Comparison of ENCODE assay signal across 17 cellular contexts in genomic region chr19:40616178-40616577, GRCh38. TPM values are rescaled to one million over a fixed set of nuclear protein-coding genes. Genes with fewer than 3 reads are reported as not detected.
DNase-seq lines count a peak whose midpoint lies in the region; ATAC-seq and TF ChIP-seq lines count a peak whose summit lies in the region.
"Had no signal": no experiment of that assay in that cellular context is flagged by ENCODE, and none has a peak within 500 bp of the region (broad histone marks: within the 10 kb centered on the region; RNA-seq: fewer than 3 reads in every experiment).

No MANE protein-coding gene starts in this region.

- no peak for TF ChIP-seq CTCF in HFFc6 (IDR thresholded peaks at IDR 0.05)

- no peaks in the 10 kb centered on the region for H3K9me3 Mint-ChIP-seq in activated T-cell treated with anti-CD3 and anti-CD28 coated beads, Interleukin-2, amount 50 U/mL, for 4 hours
- no peaks in the 10 kb centered on the region for H3K9me3 Mint-ChIP-seq in HFFc6
- H3K9me3 Mint-ChIP-seq in activated T-helper 17 cell treated with anti-CD3 and anti-CD28 coated beads, Interleukin-2, amount 50 U/mL, for 72 hours = no peaks in the 10 kb centered on the region
- H3K9me3 Mint-ChIP-seq in naive thymus-derived CD4-positive, alpha-beta T cell = peaks cover 0 to 2% (median 0%) of the 10 kb centered on the region in 11 donors
- H3K9me3 Mint-ChIP-seq: CD4-positive, alpha-beta memory T cell had no signal

- H3K27me3 Mint-ChIP-seq in activated T-cell treated with anti-CD3 and anti-CD28 coated beads, Interleukin-2, amount 50 U/mL, for 4 hours (ENCODE audit: low read depth) = no peaks in the 10 kb centered on the region
- H3K27me3 Mint-ChIP-seq in HFFc6 (ENCODE audit: insufficient read depth) = peaks cover 1% of the 10 kb centered on the region
- H3K27me3 Mint-ChIP-seq in activated T-helper 17 cell treated with anti-CD3 and anti-CD28 coated beads, Interleukin-2, amount 50 U/mL, for 72 hours = no peaks in the 10 kb centered on the region
- H3K27me3 Mint-ChIP-seq in naive thymus-derived CD4-positive, alpha-beta T cell = no peaks in the 10 kb centered on the region
- H3K27me3 Mint-ChIP-seq: CD4-positive, alpha-beta memory T cell had no signal

- no peaks in the 10 kb centered on the region for H3K9me3 ChIP-seq in naive thymus-derived CD4-positive, alpha-beta T cell (ENCODE audit: control insufficient read depth in 2 of 3, low read length in 3 of 3)

- H3K4me3 ChIP-seq in naive thymus-derived CD4-positive, alpha-beta T cell (ENCODE audit: low read length) = no peak overlapping the region

- CTCF ChIA-PET in naive thymus-derived CD4-positive, alpha-beta T cell (lab: Charles Lee) = interaction anchor here (1.5 to 2.8 kb wide), 2 partner anchors 13 to 18 kb away, joined by 7 to 14 read pairs; no protein-coding TSS in a partner anchor

- peak overlapping the region; percentile 99 for H3K4me3 Mint-ChIP-seq in activated T-cell treated with anti-CD3 and anti-CD28 coated beads, Interleukin-2, amount 50 U/mL, for 4 hours
- no peak overlapping the region for H3K4me3 Mint-ChIP-seq in HFFc6
- H3K4me3 Mint-ChIP-seq in activated T-helper 17 cell treated with anti-CD3 and anti-CD28 coated beads, Interleukin-2, amount 50 U/mL, for 72 hours = peak overlapping the region; percentile 97
- no peak overlapping the region for H3K4me3 Mint-ChIP-seq in naive thymus-derived CD4-positive, alpha-beta T cell

- intact Hi-C loops in naive thymus-derived CD4-positive, alpha-beta T cell (cut with micrococcal nuclease) = no loop called here

- no peak overlapping the region for H3K27ac ChIP-seq in naive thymus-derived CD4-positive, alpha-beta T cell (ENCODE audit: low read depth, low read length)

- no peak for ATAC-seq in activated T-cell treated with anti-CD3 and anti-CD28 coated beads, Interleukin-2, amount 50 U/mL, for 4 hours
- no peak for ATAC-seq in activated T-helper 17 cell treated with anti-CD3 and anti-CD28 coated beads, Interleukin-2, amount 50 U/mL, for 72 hours (replicated peaks)
- peak; percentile 31 for ATAC-seq in left lobe of liver
- no peak for ATAC-seq in naive thymus-derived CD4-positive, alpha-beta T cell

- DNase-seq in activated T-cell treated with anti-CD3 and anti-CD28 coated beads, Interleukin-2, amount 50 U/mL, for 4 hours = no peak
- DNase-seq in activated T-cell treated with anti-CD3 and anti-CD28 coated beads for 4 hours (no peak), HFFc6 (no peak), left lobe of liver (ENCODE audit: low spot score) (no peak), HT-29 (ENCODE audit: low spot score) (no peak), NCI-H82 (lab: John Stamatoyannopoulos, UW) (no peak)
- no peak for DNase-seq in naive thymus-derived CD4-positive, alpha-beta T cell
- DNase-seq: AML-193; CD4-positive, alpha-beta memory T cell; DND-41; GDM1; HCEC 1CT; NCI-H1436 treated with DMSO at 0.1 percent for 48 hours; NCI-H345; PC-9; SHP77 treated with DMSO at 0.1 percent for 48 hours had no signal

- no peaks in the 10 kb centered on the region for H3K27me3 ChIP-seq in naive thymus-derived CD4-positive, alpha-beta T cell (ENCODE audit: control insufficient read depth in 2 of 2, insufficient read depth in 2 of 2, low read length in 2 of 2)

- H3K36me3 Mint-ChIP-seq in activated T-cell treated with anti-CD3 and anti-CD28 coated beads, Interleukin-2, amount 50 U/mL, for 4 hours (ENCODE audit: insufficient read depth) = peaks cover 26% of the 10 kb centered on the region
- peaks cover 14% of the 10 kb centered on the region for H3K36me3 Mint-ChIP-seq in HFFc6 (ENCODE audit: low read depth)
- peaks cover 92% of the 10 kb centered on the region for H3K36me3 Mint-ChIP-seq in activated T-helper 17 cell treated with anti-CD3 and anti-CD28 coated beads, Interleukin-2, amount 50 U/mL, for 72 hours (ENCODE audit: low read depth)
- peaks cover 5 to 15% (median 8%) of the 10 kb centered on the region in 5 donors for H3K36me3 Mint-ChIP-seq in naive thymus-derived CD4-positive, alpha-beta T cell

- H3K36me3 ChIP-seq in naive thymus-derived CD4-positive, alpha-beta T cell (ENCODE audit: control insufficient read depth in 2 of 3, insufficient read depth in 3 of 3, low read length in 3 of 3) = peaks cover 0 to 16% (median 6%) of the 10 kb centered on the region in 3 experiments

- H3K27ac Mint-ChIP-seq in HFFc6 = peak overlapping the region; percentile 94; the same call in 1 of the 2 replicates
- H3K27ac Mint-ChIP-seq in activated T-helper 17 cell treated with anti-CD3 and anti-CD28 coated beads, Interleukin-2, amount 50 U/mL, for 72 hours = peak overlapping the region; percentile 99
- peak overlapping the region in 3 of 9 donors; percentile 77 to 93 (median 82) for H3K27ac Mint-ChIP-seq in naive thymus-derived CD4-positive, alpha-beta T cell

- POLR2A ChIA-PET in naive thymus-derived CD4-positive, alpha-beta T cell (lab: Charles Lee) = interaction anchor here (4.3 kb wide), 1 partner anchor 12 kb away, joined by 34 read pairs; no protein-coding TSS in a partner anchor

- H3K4me1 ChIP-seq in naive thymus-derived CD4-positive, alpha-beta T cell (ENCODE audit: control insufficient read depth in 2 of 2, insufficient read depth in 2 of 2, low read length in 2 of 2) = peaks cover 11 to 16% of the 10 kb centered on the region in 2 donors

- peaks cover 43% of the 10 kb centered on the region for H3K4me1 Mint-ChIP-seq in activated T-cell treated with anti-CD3 and anti-CD28 coated beads, Interleukin-2, amount 50 U/mL, for 4 hours (ENCODE audit: low read depth)
- peaks cover 18% of the 10 kb centered on the region for H3K4me1 Mint-ChIP-seq in HFFc6 (ENCODE audit: low read depth)
- peaks cover 24% of the 10 kb centered on the region for H3K4me1 Mint-ChIP-seq in activated T-helper 17 cell treated with anti-CD3 and anti-CD28 coated beads, Interleukin-2, amount 50 U/mL, for 72 hours
- peaks cover 19 to 37% (median 27%) of the 10 kb centered on the region in 7 donors for H3K4me1 Mint-ChIP-seq in naive thymus-derived CD4-positive, alpha-beta T cell

RNA-seq across cellular contexts. Expression of gene LTBP4, which starts 15.0 kb away (rescaled TPM):
- total RNA-seq in activated T-cell treated with anti-CD3 and anti-CD28 coated beads, Interleukin-2, amount 50 U/mL, for 4 hours = 100 to 1,000 TPM; 210 to 251 (median 213) TPM
- 10 to 100 TPM; 36.6 to 54.9 (median 51.4) TPM for total RNA-seq in HFFc6 (2021; fragmentation: NEBNext Ultra II Directional; extraction: Animal tissue kit (Norgen Biotek cat#: 25700))
- total RNA-seq in activated T-helper 17 cell treated with anti-CD3 and anti-CD28 coated beads, Interleukin-2, amount 50 U/mL, for 72 hours = 100 to 1,000 TPM; 117 to 331 TPM
- 41.6 TPM for total RNA-seq in left lobe of liver
- 100 to 1,000 TPM in 4 of 5 experiments, 10 to 100 TPM in 1; 62.4 to 116 (median 111) TPM for total RNA-seq in naive thymus-derived CD4-positive, alpha-beta T cell
- 10 to 100 TPM; 21.8 to 41.4 TPM for polyA plus RNA-seq in naive thymus-derived CD4-positive, alpha-beta T cell
- 42.1 and 56.7 TPM in 2 replicates for total RNA-seq in HT-29 (2014; rRNA removed; shearing (Covaris generic))

RNA-seq across cellular contexts. Expression of gene SHKBP1, which starts 39.5 kb away (rescaled TPM):
- 10 to 100 TPM; 80.1 to 86.1 (median 84.8) TPM for total RNA-seq in activated T-cell treated with anti-CD3 and anti-CD28 coated beads, Interleukin-2, amount 50 U/mL, for 4 hours
- total RNA-seq in HFFc6 (2021; fragmentation: NEBNext Ultra II Directional; extraction: Animal tissue kit (Norgen Biotek cat#: 25700)) = 10 to 100 TPM; 58.5 to 95.2 (median 83.0) TPM
- total RNA-seq in activated T-helper 17 cell treated with anti-CD3 and anti-CD28 coated beads, Interleukin-2, amount 50 U/mL, for 72 hours = 100 to 1,000 TPM; 113 to 126 TPM
- 15.2 TPM for total RNA-seq in left lobe of liver
- 100 to 1,000 TPM in 4 of 5 experiments, 10 to 100 TPM in 1; 98.4 to 218 (median 139) TPM for total RNA-seq in naive thymus-derived CD4-positive, alpha-beta T cell
- polyA plus RNA-seq in naive thymus-derived CD4-positive, alpha-beta T cell = 100 to 1,000 TPM in 1 of 2 donors, 10 to 100 TPM in 1; 92.8 to 140 TPM
- 128 and 142 TPM in 2 replicates for total RNA-seq in HT-29 (2014; rRNA removed; shearing (Covaris generic))

Comparison
In these comparisons a context has a peak if more than half of its experiments do, and no peak if none do; other contexts are left out.
1. H3K4me3 Mint-ChIP-seq: peak in activated T-cell treated with anti-CD3 and anti-CD28 coated beads, Interleukin-2, amount 50 U/mL, for 4 hours (single experiment) and activated T-helper 17 cell treated with anti-CD3 and anti-CD28 coated beads, Interleukin-2, amount 50 U/mL, for 72 hours (single experiment); none in HFFc6 (single experiment) and naive thymus-derived CD4-positive, alpha-beta T cell (0 of 10).